23 cellular contexts compared by ENCODE assay signal in genomic region chr12:70784042-70784668, GRCh38.
"Had no signal": no experiment of that assay in that cellular context is flagged by ENCODE, and none has a peak within 500 bp of the region (broad histone marks: within the 10 kb centered on the region; RNA-seq: fewer than 3 reads in every experiment).

No MANE protein-coding gene starts in this region.

- H3K4me3 ChIP-seq: ovary, right lobe of liver, tibial nerve had no signal

- ATAC-seq: activated T-cell treated with anti-CD3 and anti-CD28 coated beads, Interleukin-2, amount 50 U/mL, for 4 hours; activated T-helper 17 cell treated with anti-CD3 and anti-CD28 coated beads, Interleukin-2, amount 50 U/mL, for 72 hours; left colon had no signal

- H3K9me3 ChIP-seq: neutrophil, ovary, right lobe of liver, tibial nerve had no signal

- H3K27me3 Mint-ChIP-seq: activated CD4-positive, alpha-beta memory T cell treated with anti-CD3 and anti-CD28 coated beads, Interleukin-2, amount 10 ng/mL, durations not matched to agents 7 days and 5 days; activated CD4-positive, alpha-beta T cell treated with anti-CD3 and anti-CD28 coated beads, Interleukin-2, amount 10 ng/mL, durations not matched to agents 7 days and 5 days; dendritic cell treated with granulocyte-macrophage colony-stimulating factor and Interleukin-4, amounts not matched to agents 40 ng/mL and 50 ng/mL, for 4 days; progenitor cell of endocrine pancreas had no signal

- H3K4me1 ChIP-seq: right lobe of liver, tibial nerve had no signal

- H3K9me3 Mint-ChIP-seq: activated CD4-positive, alpha-beta memory T cell treated with anti-CD3 and anti-CD28 coated beads, Interleukin-2, amount 10 ng/mL, durations not matched to agents 7 days and 5 days; activated CD4-positive, alpha-beta T cell treated with anti-CD3 and anti-CD28 coated beads, Interleukin-2, amount 10 ng/mL, durations not matched to agents 7 days and 5 days; activated T-cell treated with anti-CD3 and anti-CD28 coated beads, Interleukin-2, amount 50 U/mL, for 4 hours; activated T-helper 17 cell treated with anti-CD3 and anti-CD28 coated beads, Interleukin-2, amount 50 U/mL, for 72 hours; T-helper 1 cell treated with Interleukin-12 subunit alpha and Interleukin-12 subunit beta and Interleukin-4 antibody, amounts not matched to agents 30 μg/mL and 1 μg/mL, for 36 hours had no signal

- H3K27ac Mint-ChIP-seq: activated CD4-positive, alpha-beta memory T cell treated with anti-CD3 and anti-CD28 coated beads, Interleukin-2, amount 10 ng/mL, durations not matched to agents 7 days and 5 days; activated CD4-positive, alpha-beta T cell treated with anti-CD3 and anti-CD28 coated beads, Interleukin-2, amount 10 ng/mL, durations not matched to agents 7 days and 5 days; activated T-helper 17 cell treated with anti-CD3 and anti-CD28 coated beads, Interleukin-2, amount 50 U/mL, for 72 hours; dendritic cell treated with granulocyte-macrophage colony-stimulating factor and Interleukin-4, amounts not matched to agents 40 ng/mL and 50 ng/mL, for 4 days; nephron; progenitor cell of endocrine pancreas; T-helper 1 cell treated with Interleukin-12 subunit alpha and Interleukin-12 subunit beta and Interleukin-4 antibody, amounts not matched to agents 30 μg/mL and 1 μg/mL, for 36 hours had no signal

- H3K4me1 Mint-ChIP-seq: activated CD4-positive, alpha-beta memory T cell treated with anti-CD3 and anti-CD28 coated beads, Interleukin-2, amount 10 ng/mL, durations not matched to agents 7 days and 5 days; activated CD4-positive, alpha-beta T cell treated with anti-CD3 and anti-CD28 coated beads, Interleukin-2, amount 10 ng/mL, durations not matched to agents 7 days and 5 days; activated T-helper 17 cell treated with anti-CD3 and anti-CD28 coated beads, Interleukin-2, amount 50 U/mL, for 72 hours had no signal

- H3K27me3 ChIP-seq: neutrophil, ovary, right lobe of liver, tibial nerve had no signal

- H3K36me3 ChIP-seq: neutrophil, ovary, right lobe of liver, tibial nerve had no signal

- H3K27ac ChIP-seq: neutrophil, ovary, right lobe of liver, tibial nerve had no signal

- H3K4me3 Mint-ChIP-seq: activated CD4-positive, alpha-beta memory T cell treated with anti-CD3 and anti-CD28 coated beads, Interleukin-2, amount 10 ng/mL, durations not matched to agents 7 days and 5 days; activated CD4-positive, alpha-beta T cell treated with anti-CD3 and anti-CD28 coated beads, Interleukin-2, amount 10 ng/mL, durations not matched to agents 7 days and 5 days; activated T-cell treated with anti-CD3 and anti-CD28 coated beads, Interleukin-2, amount 50 U/mL, for 4 hours; activated T-helper 17 cell treated with anti-CD3 and anti-CD28 coated beads, Interleukin-2, amount 50 U/mL, for 72 hours; dendritic cell treated with granulocyte-macrophage colony-stimulating factor and Interleukin-4, amounts not matched to agents 40 ng/mL and 50 ng/mL, for 4 days; nephron; T-helper 1 cell treated with Interleukin-12 subunit alpha and Interleukin-12 subunit beta and Interleukin-4 antibody, amounts not matched to agents 30 μg/mL and 1 μg/mL, for 36 hours had no signal

- DNase-seq: activated CD4-positive, alpha-beta memory T cell treated with anti-CD3 and anti-CD28 coated beads, Interleukin-2, amount 10 ng/mL, durations not matched to agents 7 days and 5 days; activated CD4-positive, alpha-beta T cell treated with anti-CD3 and anti-CD28 coated beads for 1 hour; activated CD4-positive, alpha-beta T cell treated with anti-CD3 and anti-CD28 coated beads, Interleukin-2, amount 10 ng/mL, durations not matched to agents 7 days and 5 days; activated gamma-delta T cell treated with Interleukin-2 at 50 U/mL for 16 hours; activated naive CD4-positive, alpha-beta T cell treated with anti-CD3 and anti-CD28 coated beads, Interleukin-2, amount 50 U/mL, for 16 hours; activated T-cell treated with anti-CD3 and anti-CD28 coated beads, Interleukin-2, amount 50 U/mL, for 4 hours; amniotic stem cell; caudate nucleus; glutamatergic neuron; left colon; mammary epithelial cell; ovary; small intestine; stimulated activated naive CD4-positive, alpha-beta T cell treated with Interleukin-2 at 50 U/mL for 16 hours; T-helper 9 cell had no signal
